Comparison of ENCODE assay signal across 1 cellular context in genomic region chr11:12721816-12722604, GRCh38.
TF ChIP-seq lines count a peak whose summit lies in the region.

No MANE protein-coding gene starts in this region.

TF ChIP-seq in HepG2, 621 proteins besides CTCF, POLR2A, EP300 and RAD21 (continued from another document):
- no peak for TF ChIP-seq ZNF609 (CRISPR knock-in tag; IDR thresholded peaks at IDR 0.05; ENCODE audit: borderline replicate concordance)
- TF ChIP-seq ZNF770 (CRISPR knock-in tag; IDR thresholded peaks at IDR 0.05) = no peak
- TF ChIP-seq ZMAT3 (CRISPR knock-in tag; conservative IDR thresholded peaks at IDR 0.05) = no peak
- TF ChIP-seq ATAD3A (CRISPR knock-in tag; IDR thresholded peaks at IDR 0.05) = no peak
- no peak for TF ChIP-seq ZNF792 (CRISPR knock-in tag; IDR thresholded peaks at IDR 0.05)
TF ChIP-seq in HepG2: peak in this region for 0.
